In genomic region chr9:127559247-127559680, GRCh38 we compare ENCODE assay signal across 15 cellular contexts. TPM values are rescaled to one million over a fixed set of nuclear protein-coding genes. Genes with fewer than 3 reads are reported as not detected.
DNase-seq lines count a peak whose midpoint lies in the region; ATAC-seq and TF ChIP-seq lines count a peak whose summit lies in the region.
"Had no signal": no experiment of that assay in that cellular context is flagged by ENCODE, and none has a peak within 500 bp of the region (broad histone marks: within the 10 kb centered on the region; RNA-seq: fewer than 3 reads in every experiment).

No MANE protein-coding gene starts in this region.

- H3K27ac Mint-ChIP-seq in T-helper 1 cell treated with Interleukin-12 subunit alpha and Interleukin-12 subunit beta and Interleukin-4 antibody, amounts not matched to agents 30 μg/mL and 1 μg/mL, for 36 hours: peak overlapping the region; percentile 84

- DNase-seq in T-helper 1 cell (no peak), RWPE2 (ENCODE audit: low spot score) (peak; percentile 34), right atrium auricular region (ENCODE audit: low spot score) (no peak), A172 (ENCODE audit: low spot score) (no peak)
- DNase-seq in stimulated activated CD4-positive, alpha-beta T cell treated with anti-CD3 and anti-CD28 coated beads, Interleukin-15, amount 100 ng/mL, for 24 hours: no peak
- DNase-seq: 8988T, amniotic stem cell, hippocampal formation, NCI-H1092 treated with DMSO at 0.1 percent for 48 hours, NCI-H510A, psoas muscle, RPMI8226 had no signal

- H3K4me1 Mint-ChIP-seq in T-helper 1 cell treated with Interleukin-12 subunit alpha and Interleukin-12 subunit beta and Interleukin-4 antibody, amounts not matched to agents 30 μg/mL and 1 μg/mL, for 36 hours (ENCODE audit: low read depth): peaks cover 69% of the 10 kb centered on the region

- H3K4me3 Mint-ChIP-seq in T-helper 1 cell treated with Interleukin-12 subunit alpha and Interleukin-12 subunit beta and Interleukin-4 antibody, amounts not matched to agents 30 μg/mL and 1 μg/mL, for 36 hours: no peak overlapping the region

- H3K27me3 Mint-ChIP-seq in T-helper 1 cell treated with Interleukin-12 subunit alpha and Interleukin-12 subunit beta and Interleukin-4 antibody, amounts not matched to agents 30 μg/mL and 1 μg/mL, for 36 hours (ENCODE audit: low read depth): no peaks in the 10 kb centered on the region

- H3K27ac ChIP-seq in RWPE2 (ENCODE audit: poor library complexity, severe bottlenecking): peak overlapping the region; percentile 98
- peak overlapping the region; percentile 74 to 75 for H3K27ac ChIP-seq in right atrium auricular region
- peak overlapping the region in 15 of 21 experiments; percentile 19 to 95 (median 86) for H3K27ac ChIP-seq in skin epidermis
- H3K27ac ChIP-seq: psoas muscle had no signal

- no peak overlapping the region for H3K4me3 ChIP-seq in RWPE2 (ENCODE audit: severe bottlenecking)
- H3K4me3 ChIP-seq in right atrium auricular region: no peak overlapping the region
- H3K4me3 ChIP-seq in skin epidermis: no peak overlapping the region
- H3K4me3 ChIP-seq: psoas muscle had no signal

- H3K9me3 ChIP-seq in RWPE2 (ENCODE audit: severe bottlenecking) (no peaks in the 10 kb centered on the region), right atrium auricular region (no peaks in the 10 kb centered on the region)
- H3K9me3 ChIP-seq: psoas muscle had no signal

- H3K36me3 ChIP-seq in RWPE2 (ENCODE audit: low read depth) (peaks cover 77% of the 10 kb centered on the region), right atrium auricular region (peaks cover 11% of the 10 kb centered on the region)

- TF ChIP-seq CTCF in RWPE2 (IDR thresholded peaks at IDR 0.05; ENCODE audit: poor library complexity, severe bottlenecking): no peak
- TF ChIP-seq CTCF in right atrium auricular region (IDR thresholded peaks at IDR 0.05): no peak

- H3K36me3 Mint-ChIP-seq in T-helper 1 cell treated with Interleukin-12 subunit alpha and Interleukin-12 subunit beta and Interleukin-4 antibody, amounts not matched to agents 30 μg/mL and 1 μg/mL, for 36 hours (ENCODE audit: low read depth): peaks cover 30% of the 10 kb centered on the region

- no peaks in the 10 kb centered on the region for H3K27me3 ChIP-seq in RWPE2 (ENCODE audit: insufficient read depth, poor library complexity, severe bottlenecking)
- H3K27me3 ChIP-seq in right atrium auricular region: no peaks in the 10 kb centered on the region

- peaks cover 89% of the 10 kb centered on the region for H3K4me1 ChIP-seq in RWPE2 (ENCODE audit: insufficient read depth, poor library complexity, severe bottlenecking)
- H3K4me1 ChIP-seq in right atrium auricular region: peaks cover 0 to 92% of the 10 kb centered on the region in 2 donors

- no peak for ATAC-seq in RWPE2 (ENCODE audit: low read depth)
- no peak for ATAC-seq in HG02763 (IDR thresholded peaks at IDR 0.05; ENCODE audit: unreplicated experiment)
- ATAC-seq: psoas muscle had no signal

- no peaks in the 10 kb centered on the region for H3K9me3 Mint-ChIP-seq in T-helper 1 cell treated with Interleukin-12 subunit alpha and Interleukin-12 subunit beta and Interleukin-4 antibody, amounts not matched to agents 30 μg/mL and 1 μg/mL, for 36 hours

RNA-seq across cellular contexts. Expression of gene STXBP1, which starts 52.8 kb away (rescaled TPM):
- total RNA-seq in right atrium auricular region: 10 to 100 TPM; 44.9 to 72.8 TPM
- 20.8 and 63.2 TPM in 2 replicates for total RNA-seq in A172 (2014; rRNA removed; shearing (Covaris generic))
